Comparison of ENCODE assay signal across 13 cellular contexts in the genomic region with DNA sequence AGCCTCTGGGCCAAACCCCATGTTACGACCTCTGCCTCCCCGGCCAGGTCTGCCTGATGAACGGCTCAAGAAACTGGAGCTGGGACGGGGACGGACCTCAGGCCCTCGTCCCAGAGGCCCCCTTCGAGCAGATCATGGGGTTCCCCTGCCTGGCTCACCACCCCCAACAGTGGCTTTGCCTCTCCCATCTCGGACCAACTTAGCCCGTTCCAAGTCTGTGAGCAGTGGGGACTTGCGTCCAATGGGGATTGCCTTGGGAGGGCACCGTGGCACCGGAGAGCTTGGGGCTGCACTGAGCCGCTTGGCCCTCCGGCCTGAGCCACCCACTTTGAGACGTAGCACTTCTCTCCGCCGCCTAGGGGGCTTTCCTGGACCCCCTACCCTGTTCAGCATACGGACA. TPM values are rescaled to one million over a fixed set of nuclear protein-coding genes. Genes with fewer than 3 reads are reported as not detected.
DNase-seq lines count a peak whose midpoint lies in the region; ATAC-seq, FAIRE-seq and TF ChIP-seq lines count a peak whose summit lies in the region.
"Had no signal": no experiment of that assay in that cellular context is flagged by ENCODE, and none has a peak within 500 bp of the region (broad histone marks: within the 10 kb centered on the region; RNA-seq: fewer than 3 reads in every experiment).

No MANE protein-coding gene starts in this region.

- no peak for DNase-seq in A549 (ENCODE audit: low read depth in 1 of 2, low spot score in 1 of 2)
- no peak for DNase-seq in Calu3
- DNase-seq in activated T-helper 1 cell treated with anti-CD3 and anti-CD28 coated beads, Interleukin-12 subunit alpha, Interleukin-12 subunit beta, Interleukin-2, Interleukin-4 antibody, amounts not matched to agents 30 ng/mL and 10 ng/mL and 1 ng/mL, durations not matched to agents 14 hours and 24 hours and 36 hours (ENCODE audit: low spot score): no peak
- DNase-seq in naive B cell: no peak
- DNase-seq in D721Med (ENCODE audit: insufficient read length, low spot score): no peak
- no peak for DNase-seq in NCI-H1092 (lab: John Stamatoyannopoulos, UW)
- no peak for DNase-seq in NCI-H526 treated with DMSO at 0.1 percent for 48 hours (lab: John Stamatoyannopoulos, UW)
- DNase-seq: NCI-H2081 treated with DMSO at 0.1 percent for 48 hours; stimulated activated CD4-positive, alpha-beta T cell treated with anti-CD3 and anti-CD28 coated beads, Interleukin-12 subunit alpha, Interleukin-12 subunit beta, amount 100 ng/mL, for 4 hours; stimulated activated CD8-positive, alpha-beta memory T cell treated with anti-CD3 and anti-CD28 coated beads, Interleukin-4, amount 100 ng/mL, for 48 hours had no signal

- H3K27ac Mint-ChIP-seq in Calu3 (ENCODE audit: unreplicated experiment) (no peak overlapping the region), naive B cell (peak overlapping the region in 3 of 6 donors; percentile 8 to 56 (median 34))
- peak overlapping the region; percentile 62 for H3K27ac Mint-ChIP-seq in activated T-helper 1 cell treated with anti-CD3 and anti-CD28 coated beads, Interleukin-12 subunit alpha, Interleukin-12 subunit beta, Interleukin-2, Interleukin-4 antibody, amounts not matched to agents 30 ng/mL and 10 ng/mL and 1 ng/mL, durations not matched to agents 14 hours and 24 hours and 36 hours

- 96% methylated on average over 14 of the region's 18 CpGs for WGBS in A549 (ENCODE audit: missing lambda C conversion rate)

- no peak for TF ChIP-seq RAD21 in A549 (conservative IDR thresholded peaks at IDR 0.05 in 1 of 2, IDR thresholded peaks at IDR 0.05 in 1 of 2)

- TF ChIP-seq CTCF in A549 (IDR thresholded peaks at IDR 0.05) (no peak), Calu3 (IDR thresholded peaks at IDR 0.05; ENCODE audit: unreplicated experiment) (no peak), D721Med (IDR thresholded peaks at IDR 0.05; ENCODE audit: insufficient read depth, missing control alignments) (no peak)

- no peak for TF ChIP-seq POLR2A in A549 (IDR thresholded peaks at IDR 0.05; ENCODE audit: low read length)

- H3K4me1 Mint-ChIP-seq in Calu3 (ENCODE audit: low read depth, unreplicated experiment): peaks cover 39% of the 10 kb centered on the region
- H3K4me1 Mint-ChIP-seq in activated T-helper 1 cell treated with anti-CD3 and anti-CD28 coated beads, Interleukin-12 subunit alpha, Interleukin-12 subunit beta, Interleukin-2, Interleukin-4 antibody, amounts not matched to agents 30 ng/mL and 10 ng/mL and 1 ng/mL, durations not matched to agents 14 hours and 24 hours and 36 hours (ENCODE audit: low read depth): peaks cover 64% of the 10 kb centered on the region
- peaks cover 53 to 69% (median 66%) of the 10 kb centered on the region in 3 donors for H3K4me1 Mint-ChIP-seq in naive B cell

- ATAC-seq in A549 (no peak), naive B cell (ENCODE audit: low read depth in 2 of 2) (no peak), HG03354 (IDR thresholded peaks at IDR 0.05; ENCODE audit: poor library complexity, severe bottlenecking, unreplicated experiment) (no peak)
- ATAC-seq: esophagus mucosa had no signal

- H3K4me1 ChIP-seq in A549: peaks cover 18% of the 10 kb centered on the region

- CTCF ChIA-PET in A549 (lab: Yijun Ruan, JAX) (interaction anchor here (0.9 kb wide), 1 partner anchor 9 kb away, joined by 3 read pairs; no protein-coding TSS in a partner anchor), Calu3 (lab: Charles Lee) (no interaction called here)

- no peak overlapping the region for H3K4me3 ChIP-seq in A549

- H3K9me3 Mint-ChIP-seq in Calu3 (ENCODE audit: low read depth, unreplicated experiment) (no peaks in the 10 kb centered on the region), naive B cell (no peaks in the 10 kb centered on the region)
- H3K9me3 Mint-ChIP-seq in activated T-helper 1 cell treated with anti-CD3 and anti-CD28 coated beads, Interleukin-12 subunit alpha, Interleukin-12 subunit beta, Interleukin-2, Interleukin-4 antibody, amounts not matched to agents 30 ng/mL and 10 ng/mL and 1 ng/mL, durations not matched to agents 14 hours and 24 hours and 36 hours: no peaks in the 10 kb centered on the region

- BruUV-seq in Calu3 (replicated peaks; lab: Mats Ljungman, UMichigan): no TSS peak

- TF ChIP-seq EP300 in A549 (IDR thresholded peaks at IDR 0.05): no peak

- no peaks in the 10 kb centered on the region for H3K27me3 Mint-ChIP-seq in Calu3 (ENCODE audit: unreplicated experiment)
- H3K27me3 Mint-ChIP-seq in activated T-helper 1 cell treated with anti-CD3 and anti-CD28 coated beads, Interleukin-12 subunit alpha, Interleukin-12 subunit beta, Interleukin-2, Interleukin-4 antibody, amounts not matched to agents 30 ng/mL and 10 ng/mL and 1 ng/mL, durations not matched to agents 14 hours and 24 hours and 36 hours (ENCODE audit: insufficient read depth): no peaks in the 10 kb centered on the region
- no peaks in the 10 kb centered on the region for H3K27me3 Mint-ChIP-seq in naive B cell

- no peak for FAIRE-seq in A549 (lab: Jason Lieb, UNC)
- FAIRE-seq in D721Med (lab: Jason Lieb, UNC): no peak
- FAIRE-seq: H1 had no signal

- H3K4me2 ChIP-seq in A549: peak overlapping the region; percentile 87; the same call in 2 of the 3 replicates

- POLR2A ChIA-PET in A549 (lab: Yijun Ruan, JAX): no interaction called here

- H3K4me3 Mint-ChIP-seq in Calu3 (ENCODE audit: low read depth, unreplicated experiment) (peak overlapping the region; percentile 94), naive B cell (peak overlapping the region; percentile 65 to 99 (median 96))
- H3K4me3 Mint-ChIP-seq in activated T-helper 1 cell treated with anti-CD3 and anti-CD28 coated beads, Interleukin-12 subunit alpha, Interleukin-12 subunit beta, Interleukin-2, Interleukin-4 antibody, amounts not matched to agents 30 ng/mL and 10 ng/mL and 1 ng/mL, durations not matched to agents 14 hours and 24 hours and 36 hours: peak overlapping the region; percentile 88

- H3K27ac ChIP-seq in A549: no peak overlapping the region

- H3K36me3 Mint-ChIP-seq in Calu3 (ENCODE audit: insufficient read depth, unreplicated experiment) (peaks cover 75% of the 10 kb centered on the region), naive B cell (peaks cover 0 to 20% of the 10 kb centered on the region in 2 donors)
- H3K36me3 Mint-ChIP-seq in activated T-helper 1 cell treated with anti-CD3 and anti-CD28 coated beads, Interleukin-12 subunit alpha, Interleukin-12 subunit beta, Interleukin-2, Interleukin-4 antibody, amounts not matched to agents 30 ng/mL and 10 ng/mL and 1 ng/mL, durations not matched to agents 14 hours and 24 hours and 36 hours (ENCODE audit: low read depth): peaks cover 49% of the 10 kb centered on the region

- intact Hi-C loops in Calu3 (cut with micrococcal nuclease; ENCODE audit: unreplicated experiment): no loop called here
- intact Hi-C loops in activated T-helper 1 cell treated with anti-CD3 and anti-CD28 coated beads, Interleukin-12 subunit alpha, Interleukin-12 subunit beta, Interleukin-2, Interleukin-4 antibody, amounts not matched to agents 30 ng/mL and 10 ng/mL and 1 ng/mL, durations not matched to agents 14 hours and 24 hours and 36 hours (cut with micrococcal nuclease): loop anchor here (2.0 kb wide), 1 partner anchor 16 kb away; the partner anchor contains the start of gene B4GALT3

- no peaks in the 10 kb centered on the region for H3K9me3 ChIP-seq in A549

RNA-seq across cellular contexts. Expression of gene USP21, which starts 1.5 kb away (rescaled TPM):
- polyA plus RNA-seq in A549 (2011; rRNA removed) (22.6 and 26.3 TPM in 2 replicates), A549 (2017; fragmentation: RNase III; extraction: RNeasy Plus Mini Kit Qiagen cat#74134 plus additional on column Dnase treatment) (21.8 to 23.8 TPM (median 23.6 TPM) in 3 replicates), naive B cell (ENCODE audit: low read depth in 6 of 6) (10 to 100 TPM; 13.1 to 33.0 (median 18.5) TPM)
- polyA plus RNA-seq in A549 (2012; cell fraction: cytosol; rRNA removed): 30.2 and 37.9 TPM in 2 replicates
- polyA plus RNA-seq in A549 (2012; cell fraction: nucleus; rRNA removed): 85.4 and 101 TPM in 2 replicates
- 22.4 and 26.0 TPM in 2 replicates for polyA minus RNA-seq in A549 (2011; rRNA and poly(A)+ RNA removed)
- 35.8 and 40.9 TPM in 2 replicates for total RNA-seq in Calu3 (2022)
- 32.9 and 38.2 TPM in 2 replicates for total RNA-seq in activated T-helper 1 cell treated with anti-CD3 and anti-CD28 coated beads, Interleukin-12 subunit alpha, Interleukin-12 subunit beta, Interleukin-2, Interleukin-4 antibody, amounts not matched to agents 30 ng/mL and 10 ng/mL and 1 ng/mL, durations not matched to agents 14 hours and 24 hours and 36 hours

RNA-seq across cellular contexts. Expression of gene PPOX, which starts 5.5 kb away (rescaled TPM):
- polyA plus RNA-seq in A549 (2011; rRNA removed): 13.8 and 16.4 TPM in 2 replicates
- polyA plus RNA-seq in A549 (2012; cell fraction: cytosol; rRNA removed): 14.2 and 17.6 TPM in 2 replicates
- polyA plus RNA-seq in A549 (2012; cell fraction: nucleus; rRNA removed): 50.6 and 54.8 TPM in 2 replicates
- 13.5 to 16.1 TPM (median 14.1 TPM) in 3 replicates for polyA plus RNA-seq in A549 (2017; fragmentation: RNase III; extraction: RNeasy Plus Mini Kit Qiagen cat#74134 plus additional on column Dnase treatment)
- 14.8 and 18.4 TPM in 2 replicates for polyA minus RNA-seq in A549 (2011; rRNA and poly(A)+ RNA removed)
- total RNA-seq in Calu3 (2022): 25.7 and 27.1 TPM in 2 replicates
- 25.1 and 26.0 TPM in 2 replicates for total RNA-seq in activated T-helper 1 cell treated with anti-CD3 and anti-CD28 coated beads, Interleukin-12 subunit alpha, Interleukin-12 subunit beta, Interleukin-2, Interleukin-4 antibody, amounts not matched to agents 30 ng/mL and 10 ng/mL and 1 ng/mL, durations not matched to agents 14 hours and 24 hours and 36 hours
- 10 to 100 TPM; 12.7 to 20.3 (median 14.0) TPM for polyA plus RNA-seq in naive B cell (ENCODE audit: low read depth in 6 of 6)

RNA-seq across cellular contexts. Expression of gene UFC1, which starts 7.0 kb away (rescaled TPM):
- 110 and 115 TPM in 2 replicates for polyA plus RNA-seq in A549 (2011; rRNA removed)
- 70.5 and 81.9 TPM in 2 replicates for polyA plus RNA-seq in A549 (2012; cell fraction: cytosol; rRNA removed)
- polyA plus RNA-seq in A549 (2012; cell fraction: nucleus; rRNA removed): 26.5 and 34.9 TPM in 2 replicates
- 149 to 153 TPM (median 150 TPM) in 3 replicates for polyA plus RNA-seq in A549 (2017; fragmentation: RNase III; extraction: RNeasy Plus Mini Kit Qiagen cat#74134 plus additional on column Dnase treatment)
- polyA minus RNA-seq in A549 (2011; rRNA and poly(A)+ RNA removed): 50.4 and 54.5 TPM in 2 replicates
- total RNA-seq in Calu3 (2022): 77.5 and 85.8 TPM in 2 replicates
- 86.3 and 94.5 TPM in 2 replicates for total RNA-seq in activated T-helper 1 cell treated with anti-CD3 and anti-CD28 coated beads, Interleukin-12 subunit alpha, Interleukin-12 subunit beta, Interleukin-2, Interleukin-4 antibody, amounts not matched to agents 30 ng/mL and 10 ng/mL and 1 ng/mL, durations not matched to agents 14 hours and 24 hours and 36 hours
- polyA plus RNA-seq in naive B cell (ENCODE audit: low read depth in 6 of 6): 100 to 1,000 TPM; 119 to 151 (median 133) TPM

RNA-seq across cellular contexts. Expression of gene B4GALT3, which starts 16.5 kb away (rescaled TPM):
- polyA plus RNA-seq in A549 (2011; rRNA removed): 25.3 and 31.4 TPM in 2 replicates
- polyA plus RNA-seq in A549 (2012; cell fraction: cytosol; rRNA removed): 35.0 and 40.9 TPM in 2 replicates
- 51.5 and 54.2 TPM in 2 replicates for polyA plus RNA-seq in A549 (2012; cell fraction: nucleus; rRNA removed)
- 23.3 to 26.7 TPM (median 25.5 TPM) in 3 replicates for polyA plus RNA-seq in A549 (2017; fragmentation: RNase III; extraction: RNeasy Plus Mini Kit Qiagen cat#74134 plus additional on column Dnase treatment)
- 19.1 and 20.1 TPM in 2 replicates for polyA minus RNA-seq in A549 (2011; rRNA and poly(A)+ RNA removed)
- 51.9 and 59.2 TPM in 2 replicates for total RNA-seq in Calu3 (2022)
- 66.4 and 68.2 TPM in 2 replicates for total RNA-seq in activated T-helper 1 cell treated with anti-CD3 and anti-CD28 coated beads, Interleukin-12 subunit alpha, Interleukin-12 subunit beta, Interleukin-2, Interleukin-4 antibody, amounts not matched to agents 30 ng/mL and 10 ng/mL and 1 ng/mL, durations not matched to agents 14 hours and 24 hours and 36 hours
- 10 to 100 TPM; 37.8 to 51.6 (median 45.6) TPM for polyA plus RNA-seq in naive B cell (ENCODE audit: low read depth in 6 of 6)

RNA-seq across cellular contexts. Expression of gene DEDD, which starts 28.3 kb away (rescaled TPM):
- polyA plus RNA-seq in A549 (2011; rRNA removed) (35.9 and 38.4 TPM in 2 replicates), A549 (2017; fragmentation: RNase III; extraction: RNeasy Plus Mini Kit Qiagen cat#74134 plus additional on column Dnase treatment) (20.5 to 25.9 TPM (median 25.3 TPM) in 3 replicates), naive B cell (ENCODE audit: low read depth in 6 of 6) (10 to 100 TPM; 36.4 to 55.3 (median 39.2) TPM)
- polyA plus RNA-seq in A549 (2012; cell fraction: cytosol; rRNA removed): 41.2 and 47.2 TPM in 2 replicates
- 40.8 and 45.2 TPM in 2 replicates for polyA plus RNA-seq in A549 (2012; cell fraction: nucleus; rRNA removed)
- 54.6 and 75.4 TPM in 2 replicates for polyA minus RNA-seq in A549 (2011; rRNA and poly(A)+ RNA removed)
- total RNA-seq in Calu3 (2022): 40.4 and 45.7 TPM in 2 replicates
- total RNA-seq in activated T-helper 1 cell treated with anti-CD3 and anti-CD28 coated beads, Interleukin-12 subunit alpha, Interleukin-12 subunit beta, Interleukin-2, Interleukin-4 antibody, amounts not matched to agents 30 ng/mL and 10 ng/mL and 1 ng/mL, durations not matched to agents 14 hours and 24 hours and 36 hours: 44.5 and 48.0 TPM in 2 replicates
